In the genomic region with DNA sequence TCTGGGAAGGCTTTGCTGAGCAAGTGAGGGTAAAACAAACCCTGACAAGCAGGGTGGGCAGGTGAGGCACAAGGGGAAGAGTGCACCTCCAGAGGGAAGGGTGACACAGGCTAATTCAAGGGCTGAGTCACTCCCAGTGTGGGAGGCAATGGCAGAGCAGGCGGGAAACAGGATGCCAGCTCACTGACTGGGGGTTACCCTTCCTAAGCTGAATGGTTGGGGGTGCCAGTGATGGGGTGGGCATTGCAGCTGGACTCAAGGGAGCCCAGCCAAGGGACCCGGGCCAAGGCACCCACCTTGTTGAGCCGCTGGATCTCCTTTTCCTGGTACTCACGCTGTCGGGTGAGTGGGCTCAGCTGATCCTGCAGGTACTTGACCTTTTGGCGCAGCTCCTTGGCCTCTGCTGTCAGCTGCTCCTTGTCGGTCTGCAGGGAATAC, we compare ENCODE assay signal across 9 cellular contexts. TPM values are rescaled to one million over a fixed set of nuclear protein-coding genes. Genes with fewer than 3 reads are reported as not detected.
A peak's percentile ranks its signal among the peaks of the same experiment; 100 is the strongest.
DNase-seq lines count a peak whose midpoint lies in the region; ATAC-seq and TF ChIP-seq lines count a peak whose summit lies in the region.
"Had no signal": no experiment of that assay in that cellular context is flagged by ENCODE, and none has a peak within 500 bp of the region (broad histone marks: within the 10 kb centered on the region; RNA-seq: fewer than 3 reads in every experiment).

No MANE protein-coding gene starts in this region.

- TF ChIP-seq CTCF in cardiac muscle cell (IDR thresholded peaks at IDR 0.05; ENCODE audit: low read depth, low read length) (no peak), parathyroid adenoma (IDR thresholded peaks at IDR 0.05) (no peak), vagina (IDR thresholded peaks at IDR 0.05) (no peak)

- H3K27me3 ChIP-seq in cardiac muscle cell: no peaks in the 10 kb centered on the region
- no peaks in the 10 kb centered on the region for H3K27me3 ChIP-seq in parathyroid adenoma (ENCODE audit: control insufficient read depth, insufficient read depth, low read length)
- no peaks in the 10 kb centered on the region for H3K27me3 ChIP-seq in vagina

- H3K9ac ChIP-seq in parathyroid adenoma: no peak overlapping the region

- no peaks in the 10 kb centered on the region for H3K4me1 ChIP-seq in cardiac muscle cell (ENCODE audit: low read depth)
- H3K4me1 ChIP-seq in parathyroid adenoma: peaks cover 31% of the 10 kb centered on the region
- peaks cover 45% of the 10 kb centered on the region for H3K4me1 ChIP-seq in vagina

- H3K36me3 ChIP-seq in cardiac muscle cell (peaks cover 48% of the 10 kb centered on the region), parathyroid adenoma (ENCODE audit: control insufficient read depth, insufficient read depth, low read length) (no peaks in the 10 kb centered on the region), vagina (peaks cover 0 to 79% of the 10 kb centered on the region in 2 donors)

- H3K27ac ChIP-seq in cardiac muscle cell: peak overlapping the region; percentile 35
- peak overlapping the region; percentile 88 for H3K27ac ChIP-seq in epithelial cell of prostate
- H3K27ac ChIP-seq in parathyroid adenoma: peak overlapping the region; percentile 90
- peak overlapping the region; percentile 86 for H3K27ac ChIP-seq in vagina

- intact Hi-C loops in Right ventricle myocardium superior (cut with DNase I): no loop called here
- intact Hi-C loops in vagina (cut with DNase I): no loop called here

- ATAC-seq in Right ventricle myocardium superior (ENCODE audit: poor library complexity) (no peak), HG03520 (IDR thresholded peaks at IDR 0.05; ENCODE audit: unreplicated experiment) (no peak)

- H2AFZ ChIP-seq in parathyroid adenoma: no peak overlapping the region

- DNase-seq in cardiac muscle cell (ENCODE audit: low read depth in 1 of 2, low spot score in 1 of 2) (no peak), Right ventricle myocardium superior (no peak), epithelial cell of prostate (ENCODE audit: low read depth, low spot score) (no peak), vagina (ENCODE audit: extremely low spot score in 2 of 2) (no peak), cerebellar nuclear complex (lab: John Stamatoyannopoulos, UW) (no peak)
- no peak for DNase-seq in effector CD8-positive, alpha-beta T cell (lab: John Stamatoyannopoulos, UW)
- DNase-seq: NCI-H1436 treated with DMSO at 0.1 percent for 48 hours had no signal

- H3K4me2 ChIP-seq in parathyroid adenoma (ENCODE audit: low read length): peak overlapping the region; percentile 20

- H3K79me2 ChIP-seq in parathyroid adenoma: no peaks in the 10 kb centered on the region

- H3K9me3 ChIP-seq in cardiac muscle cell (ENCODE audit: low read depth) (no peaks in the 10 kb centered on the region), parathyroid adenoma (ENCODE audit: control insufficient read depth, low read length) (no peaks in the 10 kb centered on the region), vagina (no peaks in the 10 kb centered on the region)

- no peak for TF ChIP-seq POLR2A in vagina (IDR thresholded peaks at IDR 0.05)

- no peak overlapping the region for H3K4me3 ChIP-seq in cardiac muscle cell
- no peak overlapping the region for H3K4me3 ChIP-seq in parathyroid adenoma (ENCODE audit: low read depth, low read length)
- H3K4me3 ChIP-seq in vagina: no peak overlapping the region

RNA-seq across cellular contexts. Expression of gene GPX3, which starts 18.4 kb away (rescaled TPM):
- total RNA-seq in cardiac muscle cell (46.6 and 73.7 TPM in 2 replicates), Right ventricle myocardium superior (592 TPM), vagina (3,069 TPM)
- 79.8 and 121 TPM in 2 replicates for polyA plus RNA-seq in cardiac muscle cell

RNA-seq across cellular contexts. Expression of gene TNIP1, which starts 42.0 kb away (rescaled TPM):
- 134 and 147 TPM in 2 replicates for total RNA-seq in cardiac muscle cell
- polyA plus RNA-seq in cardiac muscle cell: 94.9 and 104 TPM in 2 replicates
- total RNA-seq in Right ventricle myocardium superior: 126 TPM
- 92.6 TPM for total RNA-seq in vagina

Comparison
In these comparisons a context has a peak if more than half of its experiments do, and no peak if none do; other contexts are left out.
1. H3K27ac ChIP-seq: peak in every context shown above with its lines; median percentile 90 in parathyroid adenoma; 88 in epithelial cell of prostate; 86 in vagina; 35 in cardiac muscle cell.